25 cellular contexts compared by ENCODE assay signal in genomic region chr6:61555993-61556392, GRCh38.
"Had no signal": no experiment of that assay in that cellular context is flagged by ENCODE, and none has a peak within 500 bp of the region (broad histone marks: within the 10 kb centered on the region; RNA-seq: fewer than 3 reads in every experiment).

No MANE protein-coding gene starts in this region.

- H3K36me3 Mint-ChIP-seq: memory B cell; stimulated activated naive B cell treated with anti-CD40 and anti-IgM and Interleukin-4, amounts not matched to agents 10 μg/mL and 1 μg/mL and 100 μg/mL, for 72 hours had no signal

- H3K27ac ChIP-seq: heart left ventricle, left ventricle myocardium inferior, neutrophil, ovary, right atrium auricular region, right lobe of liver, stomach, testis, thyroid gland, transverse colon, upper lobe of left lung, uterus had no signal

- H3K4me1 ChIP-seq: heart left ventricle, left ventricle myocardium inferior, right atrium auricular region, right lobe of liver, stomach, testis, thyroid gland, transverse colon, upper lobe of left lung, uterus had no signal

- H3K27ac Mint-ChIP-seq: immature natural killer cell; memory B cell; naive thymus-derived CD8-positive, alpha-beta T cell; nephron; progenitor cell of endocrine pancreas; stimulated activated naive B cell treated with anti-CD40 and anti-IgM and Interleukin-4, amounts not matched to agents 10 μg/mL and 1 μg/mL and 100 μg/mL, for 72 hours had no signal

- H3K4me2 ChIP-seq: smooth muscle cell had no signal

- H3K27me3 ChIP-seq: heart left ventricle, neutrophil, ovary, right atrium auricular region, right lobe of liver, stomach, testis, thyroid gland, transverse colon, upper lobe of left lung, uterus had no signal

- DNase-seq: heart left ventricle; hypothalamus; immature natural killer cell; left ventricle myocardium inferior; naive thymus-derived CD8-positive, alpha-beta T cell; occipital lobe; ovary; right lobe of liver; stimulated activated CD4-positive, alpha-beta T cell treated with anti-CD3 and anti-CD28 coated beads, Interleukin-1b, Interleukin-23, amount 100 ng/mL, for 48 hours; stimulated activated CD4-positive, alpha-beta T cell treated with anti-CD3 and anti-CD28 coated beads, Interleukin-2, amount 100 ng/mL, for 48 hours; stimulated activated naive B cell treated with anti-CD40 and anti-IgM and Interleukin-4, amounts not matched to agents 10 μg/mL and 1 μg/mL and 100 μg/mL, for 72 hours; stimulated activated naive CD8-positive, alpha-beta T cell treated with anti-CD3 and anti-CD28 coated beads, Interleukin-15, Interleukin-2, amounts not matched to agents 100 U/mL and 50 U/mL, for 24 hours; stomach; testis; thyroid gland; transverse colon; uterus had no signal

- ATAC-seq: heart left ventricle; naive thymus-derived CD8-positive, alpha-beta T cell; right lobe of liver; stimulated activated naive B cell treated with anti-CD40 and anti-IgM and Interleukin-4, amounts not matched to agents 10 μg/mL and 1 μg/mL and 100 μg/mL, for 72 hours; stimulated activated naive CD8-positive, alpha-beta T cell treated with anti-CD3 and anti-CD28 coated beads, Interleukin-15, Interleukin-2, amounts not matched to agents 100 U/mL and 50 U/mL, for 24 hours had no signal

- H3K4me3 ChIP-seq: heart left ventricle, left ventricle myocardium inferior, ovary, right atrium auricular region, right lobe of liver, smooth muscle cell, stomach, testis, thyroid gland, transverse colon, upper lobe of left lung, uterus had no signal

- H3K4me1 Mint-ChIP-seq: immature natural killer cell; memory B cell; naive thymus-derived CD8-positive, alpha-beta T cell; nephron; neural crest cell; stimulated activated naive B cell treated with anti-CD40 and anti-IgM and Interleukin-4, amounts not matched to agents 10 μg/mL and 1 μg/mL and 100 μg/mL, for 72 hours had no signal

- H3K4me3 Mint-ChIP-seq: immature natural killer cell; memory B cell; naive thymus-derived CD8-positive, alpha-beta T cell; nephron; neural crest cell; stimulated activated naive B cell treated with anti-CD40 and anti-IgM and Interleukin-4, amounts not matched to agents 10 μg/mL and 1 μg/mL and 100 μg/mL, for 72 hours had no signal

- H3K9me3 ChIP-seq: ovary, right lobe of liver, testis, thyroid gland, uterus had no signal

- H3K27me3 Mint-ChIP-seq: memory B cell; naive thymus-derived CD8-positive, alpha-beta T cell; progenitor cell of endocrine pancreas; stimulated activated naive B cell treated with anti-CD40 and anti-IgM and Interleukin-4, amounts not matched to agents 10 μg/mL and 1 μg/mL and 100 μg/mL, for 72 hours had no signal

- H3K36me3 ChIP-seq: heart left ventricle, left ventricle myocardium inferior, neutrophil, ovary, right atrium auricular region, right lobe of liver, stomach, thyroid gland, transverse colon, upper lobe of left lung, uterus had no signal
